In genomic region chr19:46614114-46614701, GRCh38 we compare ENCODE assay signal across 8 cellular contexts. TPM values are rescaled to one million over a fixed set of nuclear protein-coding genes. Genes with fewer than 3 reads are reported as not detected.
DNase-seq lines count a peak whose midpoint lies in the region; ATAC-seq and TF ChIP-seq lines count a peak whose summit lies in the region.

No MANE protein-coding gene starts in this region.

- intact Hi-C loops in posterior cingulate gyrus (cut with DNase I): loop anchor here (1.0 kb wide), 1 partner anchor 48 kb away; no protein-coding TSS in a partner anchor
- intact Hi-C loops in uterus (cut with DNase I; ENCODE audit: low total_unique reads): no loop called here

- peak; percentile 85 to 93 (median 92) for TF ChIP-seq CTCF in uterus (IDR thresholded peaks at IDR 0.05)

- no peaks in the 10 kb centered on the region for H3K27me3 ChIP-seq in uterus

- TF ChIP-seq POLR2A in uterus (IDR thresholded peaks at IDR 0.05): no peak

- peaks cover 0 to 7% of the 10 kb centered on the region in 2 donors for H3K4me1 ChIP-seq in uterus

- DNase-seq in GM03348 (ENCODE audit: low spot score): peak; percentile 89
- DNase-seq in LoVo (ENCODE audit: low spot score): peak; percentile 76
- peak; percentile 74 for DNase-seq in SK-MEL-5 (ENCODE audit: low read depth, low spot score)
- peak; percentile 70 to 76 (median 74) for DNase-seq in activated naive CD4-positive, alpha-beta T cell (lab: John Stamatoyannopoulos, UW)
- peak; percentile 85 for DNase-seq in globus pallidus (ENCODE audit: low spot score)
- peak; percentile 80 to 98 (median 90) for DNase-seq in posterior cingulate gyrus
- peak; percentile 88 for DNase-seq in uterus

- in situ Hi-C loops in SK-MEL-5 (cut with HindIII; ENCODE audit: low pct_unique_long_range_greater_than_20kb, low sequenced_read_pairs): no loop called here

- H3K4me3 ChIP-seq in uterus: no peak overlapping the region

- no peak overlapping the region for H3K27ac ChIP-seq in uterus

- no peaks in the 10 kb centered on the region for H3K36me3 ChIP-seq in uterus

- no peak for ATAC-seq in HG03159 (IDR thresholded peaks at IDR 0.05; ENCODE audit: unreplicated experiment)

- no peaks in the 10 kb centered on the region for H3K9me3 ChIP-seq in uterus

RNA-seq across cellular contexts. Expression of gene PTGIR, which starts 10.7 kb away (rescaled TPM):
- not detected in 2 replicates for total RNA-seq in SK-MEL-5 (2014; rRNA removed; shearing (Covaris generic))
- 0.82 TPM in 1 of 2 replicates, not detected in the other for polyA plus RNA-seq in SK-MEL-5 (2015; cell fraction: cytosol; rRNA removed)
- not detected in 2 replicates for polyA plus RNA-seq in SK-MEL-5 (2015; cell fraction: nucleus; rRNA removed)
- 1 to 10 TPM in 2 of 4 donors, under 1 TPM in 2; 0.51 to 6.1 (median 3.5) TPM for total RNA-seq in uterus

RNA-seq across cellular contexts. Expression of gene CALM3, which starts 13.1 kb away (rescaled TPM):
- total RNA-seq in SK-MEL-5 (2014; rRNA removed; shearing (Covaris generic)): 106 and 117 TPM in 2 replicates
- 235 and 241 TPM in 2 replicates for polyA plus RNA-seq in SK-MEL-5 (2015; cell fraction: cytosol; rRNA removed)
- polyA plus RNA-seq in SK-MEL-5 (2015; cell fraction: nucleus; rRNA removed): 87.6 and 119 TPM in 2 replicates
- total RNA-seq in uterus: 100 to 1,000 TPM in 3 of 4 donors, 10 to 100 TPM in 1; 83.8 to 225 (median 157) TPM

RNA-seq across cellular contexts. Expression of gene GNG8, which starts 21.8 kb away (rescaled TPM):
- not detected in 2 replicates for total RNA-seq in SK-MEL-5 (2014; rRNA removed; shearing (Covaris generic))
- polyA plus RNA-seq in SK-MEL-5 (2015; cell fraction: cytosol; rRNA removed): not detected in 2 replicates
- polyA plus RNA-seq in SK-MEL-5 (2015; cell fraction: nucleus; rRNA removed): not detected in 2 replicates
- not detected for total RNA-seq in uterus

RNA-seq across cellular contexts. Expression of gene DACT3, which starts 46.8 kb away (rescaled TPM):
- total RNA-seq in SK-MEL-5 (2014; rRNA removed; shearing (Covaris generic)): 3.4 and 3.8 TPM in 2 replicates
- 3.3 and 3.4 TPM in 2 replicates for polyA plus RNA-seq in SK-MEL-5 (2015; cell fraction: cytosol; rRNA removed)
- polyA plus RNA-seq in SK-MEL-5 (2015; cell fraction: nucleus; rRNA removed): 0.91 and 1.0 TPM in 2 replicates
- total RNA-seq in uterus: 10 to 100 TPM in 3 of 4 donors, under 1 TPM in 1; 0.29 to 90.1 (median 30.3) TPM
